Comparison of ENCODE assay signal across 1 cellular context in genomic region chr14:23639048-23639890, GRCh38.
TF ChIP-seq lines count a peak whose summit lies in the region.

No MANE protein-coding gene starts in this region.

TF ChIP-seq in HepG2, 621 proteins besides CTCF, POLR2A, EP300 and RAD21 (continued from another document and continues in another):
- TF ChIP-seq, protein P1, sequence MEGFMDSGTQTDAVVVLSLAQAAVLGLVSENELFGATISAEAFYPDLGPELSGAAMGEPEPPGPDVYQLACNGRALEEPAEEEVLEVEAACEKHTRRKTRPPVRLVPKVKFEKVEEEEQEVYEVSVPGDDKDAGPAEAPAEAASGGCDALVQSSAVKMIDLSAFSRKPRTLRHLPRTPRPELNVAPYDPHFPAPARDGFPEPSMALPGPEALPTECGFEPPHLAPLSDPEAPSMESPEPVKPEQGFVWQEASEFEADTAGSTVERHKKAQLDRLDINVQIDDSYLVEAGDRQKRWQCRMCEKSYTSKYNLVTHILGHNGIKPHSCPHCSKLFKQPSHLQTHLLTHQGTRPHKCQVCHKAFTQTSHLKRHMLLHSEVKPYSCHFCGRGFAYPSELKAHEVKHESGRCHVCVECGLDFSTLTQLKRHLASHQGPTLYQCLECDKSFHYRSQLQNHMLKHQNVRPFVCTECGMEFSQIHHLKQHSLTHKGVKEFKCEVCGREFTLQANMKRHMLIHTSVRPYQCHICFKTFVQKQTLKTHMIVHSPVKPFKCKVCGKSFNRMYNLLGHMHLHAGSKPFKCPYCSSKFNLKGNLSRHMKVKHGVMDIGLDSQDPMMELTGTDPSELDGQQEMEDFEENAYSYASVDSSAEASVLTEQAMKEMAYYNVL (CRISPR knock-in tag; IDR thresholded peaks at IDR 0.05; ENCODE audit: borderline replicate concordance): no peak
- TF ChIP-seq ATF5 (CRISPR knock-in tag; IDR thresholded peaks at IDR 0.05; ENCODE audit: low read depth) (peak; percentile 94), ZNF691 (CRISPR knock-in tag; IDR thresholded peaks at IDR 0.05; ENCODE audit: borderline replicate concordance, low read depth) (peak; percentile 97), FOXK2 (IDR thresholded peaks at IDR 0.05) (no peak), ARNT (IDR thresholded peaks at IDR 0.05) (no peak), NR2F6 (IDR thresholded peaks at IDR 0.05) (no peak), NR2F6 (CRISPR knock-in tag; IDR thresholded peaks at IDR 0.05) (peak; percentile 73), NBN (conservative IDR thresholded peaks at IDR 0.05) (no peak), ZSCAN25 (CRISPR knock-in tag; IDR thresholded peaks at IDR 0.05) (peak; percentile 94), HOXA9 (CRISPR knock-in tag; IDR thresholded peaks at IDR 0.05; ENCODE audit: borderline replicate concordance) (no peak), ZNF570 (CRISPR knock-in tag; IDR thresholded peaks at IDR 0.05; ENCODE audit: borderline replicate concordance) (no peak; the same call in 1 of the 2 replicates), REPIN1 (CRISPR knock-in tag; IDR thresholded peaks at IDR 0.05; ENCODE audit: borderline replicate concordance, low read depth) (peak; percentile 58), ZNF703 (CRISPR knock-in tag; IDR thresholded peaks at IDR 0.05; ENCODE audit: borderline replicate concordance) (no peak), JUND (CRISPR knock-in tag; IDR thresholded peaks at IDR 0.05) (no peak), TCF7 (IDR thresholded peaks at IDR 0.05; ENCODE audit: low read depth) (peak; percentile 18; the same call in 1 of the 2 replicates), NFIC (IDR thresholded peaks at IDR 0.05; ENCODE audit: low read length) (no peak), KDM4B (CRISPR knock-in tag; IDR thresholded peaks at IDR 0.05) (peak; percentile 55), MXD1 (CRISPR knock-in tag; IDR thresholded peaks at IDR 0.05) (no peak), ATF1 (CRISPR knock-in tag; IDR thresholded peaks at IDR 0.05) (no peak), ZNF609 (CRISPR knock-in tag; IDR thresholded peaks at IDR 0.05; ENCODE audit: borderline replicate concordance) (peak; percentile 83), ZBTB7B (CRISPR knock-in tag; IDR thresholded peaks at IDR 0.05) (peak; percentile 12), ZSCAN22 (CRISPR knock-in tag; IDR thresholded peaks at IDR 0.05) (peak; percentile 71; the same call in 1 of the 2 replicates), ZNF577 (CRISPR knock-in tag; IDR thresholded peaks at IDR 0.05; ENCODE audit: borderline replicate concordance, low read depth) (0 out of 2 replicates have a peak, but pooled peaks have one; percentile 42), IKZF5 (CRISPR knock-in tag; IDR thresholded peaks at IDR 0.05) (peak; percentile 69; the same call in 1 of the 2 replicates), PHF5A (CRISPR knock-in tag; IDR thresholded peaks at IDR 0.05; ENCODE audit: low read depth, unreplicated experiment) (peak; percentile 63), CREM (IDR thresholded peaks at IDR 0.05) (no peak), CREM (CRISPR knock-in tag; IDR thresholded peaks at IDR 0.05) (0 out of 2 replicates have a peak, but pooled peaks have one; percentile 26), ISX (CRISPR knock-in tag; conservative IDR thresholded peaks at IDR 0.05) (no peak), TFDP1 (CRISPR knock-in tag; IDR thresholded peaks at IDR 0.05; ENCODE audit: borderline replicate concordance) (peak; percentile 99), MIXL1 (CRISPR knock-in tag; IDR thresholded peaks at IDR 0.05) (peak; percentile 87; the same call in 1 of the 2 replicates), ZNF207 (IDR thresholded peaks at IDR 0.05; ENCODE audit: borderline replicate concordance) (no peak), ZZZ3 (CRISPR knock-in tag; IDR thresholded peaks at IDR 0.05; ENCODE audit: borderline replicate concordance) (peak; percentile 89), ZNF737 (CRISPR knock-in tag; IDR thresholded peaks at IDR 0.05; ENCODE audit: borderline replicate concordance) (no peak), NFYC (CRISPR knock-in tag; IDR thresholded peaks at IDR 0.05) (0 out of 2 replicates have a peak, but pooled peaks have one; percentile 50), NFE2L2 (IDR thresholded peaks at IDR 0.05; ENCODE audit: low read length) (no peak), TBX2 (CRISPR knock-in tag; IDR thresholded peaks at IDR 0.05; ENCODE audit: borderline replicate concordance) (peak; percentile 86)
- TF ChIP-seq, protein P2, sequence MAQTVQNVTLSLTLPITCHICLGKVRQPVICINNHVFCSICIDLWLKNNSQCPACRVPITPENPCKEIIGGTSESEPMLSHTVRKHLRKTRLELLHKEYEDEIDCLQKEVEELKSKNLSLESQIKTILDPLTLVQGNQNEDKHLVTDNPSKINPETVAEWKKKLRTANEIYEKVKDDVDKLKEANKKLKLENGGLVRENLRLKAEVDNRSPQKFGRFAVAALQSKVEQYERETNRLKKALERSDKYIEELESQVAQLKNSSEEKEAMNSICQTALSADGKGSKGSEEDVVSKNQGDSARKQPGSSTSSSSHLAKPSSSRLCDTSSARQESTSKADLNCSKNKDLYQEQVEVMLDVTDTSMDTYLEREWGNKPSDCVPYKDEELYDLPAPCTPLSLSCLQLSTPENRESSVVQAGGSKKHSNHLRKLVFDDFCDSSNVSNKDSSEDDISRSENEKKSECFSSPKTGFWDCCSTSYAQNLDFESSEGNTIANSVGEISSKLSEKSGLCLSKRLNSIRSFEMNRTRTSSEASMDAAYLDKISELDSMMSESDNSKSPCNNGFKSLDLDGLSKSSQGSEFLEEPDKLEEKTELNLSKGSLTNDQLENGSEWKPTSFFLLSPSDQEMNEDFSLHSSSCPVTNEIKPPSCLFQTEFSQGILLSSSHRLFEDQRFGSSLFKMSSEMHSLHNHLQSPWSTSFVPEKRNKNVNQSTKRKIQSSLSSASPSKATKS (CRISPR knock-in tag; IDR thresholded peaks at IDR 0.05): no peak
- TF ChIP-seq, protein P3, sequence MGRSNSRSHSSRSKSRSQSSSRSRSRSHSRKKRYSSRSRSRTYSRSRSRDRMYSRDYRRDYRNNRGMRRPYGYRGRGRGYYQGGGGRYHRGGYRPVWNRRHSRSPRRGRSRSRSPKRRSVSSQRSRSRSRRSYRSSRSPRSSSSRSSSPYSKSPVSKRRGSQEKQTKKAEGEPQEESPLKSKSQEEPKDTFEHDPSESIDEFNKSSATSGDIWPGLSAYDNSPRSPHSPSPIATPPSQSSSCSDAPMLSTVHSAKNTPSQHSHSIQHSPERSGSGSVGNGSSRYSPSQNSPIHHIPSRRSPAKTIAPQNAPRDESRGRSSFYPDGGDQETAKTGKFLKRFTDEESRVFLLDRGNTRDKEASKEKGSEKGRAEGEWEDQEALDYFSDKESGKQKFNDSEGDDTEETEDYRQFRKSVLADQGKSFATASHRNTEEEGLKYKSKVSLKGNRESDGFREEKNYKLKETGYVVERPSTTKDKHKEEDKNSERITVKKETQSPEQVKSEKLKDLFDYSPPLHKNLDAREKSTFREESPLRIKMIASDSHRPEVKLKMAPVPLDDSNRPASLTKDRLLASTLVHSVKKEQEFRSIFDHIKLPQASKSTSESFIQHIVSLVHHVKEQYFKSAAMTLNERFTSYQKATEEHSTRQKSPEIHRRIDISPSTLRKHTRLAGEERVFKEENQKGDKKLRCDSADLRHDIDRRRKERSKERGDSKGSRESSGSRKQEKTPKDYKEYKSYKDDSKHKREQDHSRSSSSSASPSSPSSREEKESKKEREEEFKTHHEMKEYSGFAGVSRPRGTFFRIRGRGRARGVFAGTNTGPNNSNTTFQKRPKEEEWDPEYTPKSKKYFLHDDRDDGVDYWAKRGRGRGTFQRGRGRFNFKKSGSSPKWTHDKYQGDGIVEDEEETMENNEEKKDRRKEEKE (IDR thresholded peaks at IDR 0.05): no peak
- TF ChIP-seq, protein P4, sequence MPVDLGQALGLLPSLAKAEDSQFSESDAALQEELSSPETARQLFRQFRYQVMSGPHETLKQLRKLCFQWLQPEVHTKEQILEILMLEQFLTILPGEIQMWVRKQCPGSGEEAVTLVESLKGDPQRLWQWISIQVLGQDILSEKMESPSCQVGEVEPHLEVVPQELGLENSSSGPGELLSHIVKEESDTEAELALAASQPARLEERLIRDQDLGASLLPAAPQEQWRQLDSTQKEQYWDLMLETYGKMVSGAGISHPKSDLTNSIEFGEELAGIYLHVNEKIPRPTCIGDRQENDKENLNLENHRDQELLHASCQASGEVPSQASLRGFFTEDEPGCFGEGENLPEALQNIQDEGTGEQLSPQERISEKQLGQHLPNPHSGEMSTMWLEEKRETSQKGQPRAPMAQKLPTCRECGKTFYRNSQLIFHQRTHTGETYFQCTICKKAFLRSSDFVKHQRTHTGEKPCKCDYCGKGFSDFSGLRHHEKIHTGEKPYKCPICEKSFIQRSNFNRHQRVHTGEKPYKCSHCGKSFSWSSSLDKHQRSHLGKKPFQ (CRISPR knock-in tag; IDR thresholded peaks at IDR 0.05; ENCODE audit: insufficient replicate concordance): no peak
- TF ChIP-seq, protein P5, sequence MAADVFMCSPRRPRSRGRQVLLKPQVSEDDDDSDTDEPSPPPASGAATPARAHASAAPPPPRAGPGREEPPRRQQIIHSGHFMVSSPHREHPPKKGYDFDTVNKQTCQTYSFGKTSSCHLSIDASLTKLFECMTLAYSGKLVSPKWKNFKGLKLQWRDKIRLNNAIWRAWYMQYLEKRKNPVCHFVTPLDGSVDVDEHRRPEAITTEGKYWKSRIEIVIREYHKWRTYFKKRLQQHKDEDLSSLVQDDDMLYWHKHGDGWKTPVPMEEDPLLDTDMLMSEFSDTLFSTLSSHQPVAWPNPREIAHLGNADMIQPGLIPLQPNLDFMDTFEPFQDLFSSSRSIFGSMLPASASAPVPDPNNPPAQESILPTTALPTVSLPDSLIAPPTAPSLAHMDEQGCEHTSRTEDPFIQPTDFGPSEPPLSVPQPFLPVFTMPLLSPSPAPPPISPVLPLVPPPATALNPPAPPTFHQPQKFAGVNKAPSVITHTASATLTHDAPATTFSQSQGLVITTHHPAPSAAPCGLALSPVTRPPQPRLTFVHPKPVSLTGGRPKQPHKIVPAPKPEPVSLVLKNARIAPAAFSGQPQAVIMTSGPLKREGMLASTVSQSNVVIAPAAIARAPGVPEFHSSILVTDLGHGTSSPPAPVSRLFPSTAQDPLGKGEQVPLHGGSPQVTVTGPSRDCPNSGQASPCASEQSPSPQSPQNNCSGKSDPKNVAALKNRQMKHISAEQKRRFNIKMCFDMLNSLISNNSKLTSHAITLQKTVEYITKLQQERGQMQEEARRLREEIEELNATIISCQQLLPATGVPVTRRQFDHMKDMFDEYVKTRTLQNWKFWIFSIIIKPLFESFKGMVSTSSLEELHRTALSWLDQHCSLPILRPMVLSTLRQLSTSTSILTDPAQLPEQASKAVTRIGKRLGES (CRISPR knock-in tag; IDR thresholded peaks at IDR 0.05; ENCODE audit: borderline replicate concordance): no peak
